Comparison of ENCODE assay signal across 24 cellular contexts in the genomic region with DNA sequence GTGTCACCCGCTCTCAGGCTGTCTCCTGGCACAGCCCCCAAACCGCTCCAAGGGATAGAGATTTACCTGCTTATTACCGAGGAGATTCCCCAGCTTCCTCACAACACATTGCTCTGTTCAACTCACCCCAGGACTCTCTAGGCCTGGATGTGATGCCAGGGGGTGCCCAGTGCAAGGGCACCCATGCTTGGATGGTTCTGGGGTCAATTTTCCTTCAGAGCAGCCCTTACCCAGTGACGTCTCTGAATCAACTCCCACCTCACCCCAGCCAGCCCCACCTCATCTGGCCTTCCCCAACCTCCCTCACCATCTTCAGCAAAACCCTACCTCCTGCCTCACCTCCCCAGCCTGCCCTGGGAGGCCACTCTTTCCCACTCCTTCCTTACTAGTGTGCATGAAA.
"Had no signal": no experiment of that assay in that cellular context is flagged by ENCODE, and none has a peak within 500 bp of the region (broad histone marks: within the 10 kb centered on the region; RNA-seq: fewer than 3 reads in every experiment).

No MANE protein-coding gene starts in this region.

- H3K36me3 Mint-ChIP-seq: stimulated activated effector memory CD8-positive, alpha-beta T cell treated with anti-CD3 and anti-CD28 coated beads, Interleukin-12 subunit alpha, Interleukin-12 subunit beta, amount 100 ng/mL, for 72 hours; stimulated activated memory B cell treated with anti-CD40 and anti-IgM and Interleukin-4, amounts not matched to agents 10 μg/mL and 1 μg/mL and 100 μg/mL, for 72 hours; stimulated activated naive B cell treated with anti-CD40 and anti-IgM and Interleukin-4, amounts not matched to agents 10 μg/mL and 1 μg/mL and 100 μg/mL, for 72 hours; type B pancreatic cell had no signal

- H3K27ac Mint-ChIP-seq: stimulated activated effector memory CD8-positive, alpha-beta T cell treated with anti-CD3 and anti-CD28 coated beads, Interleukin-12 subunit alpha, Interleukin-12 subunit beta, amount 100 ng/mL, for 72 hours; stimulated activated memory B cell treated with anti-CD40 and anti-IgM and Interleukin-4, amounts not matched to agents 10 μg/mL and 1 μg/mL and 100 μg/mL, for 72 hours; stimulated activated naive B cell treated with anti-CD40 and anti-IgM and Interleukin-4, amounts not matched to agents 10 μg/mL and 1 μg/mL and 100 μg/mL, for 72 hours; stimulated activated naive CD8-positive, alpha-beta T cell treated with anti-CD3 and anti-CD28 coated beads, Interleukin-15, amount 100 ng/mL, for 72 hours; stimulated activated naive CD8-positive, alpha-beta T cell treated with anti-CD3 and anti-CD28 coated beads, Interleukin-15, Interleukin-2, amounts not matched to agents 100 ng/mL and 50 ng/mL, for 24 hours; type B pancreatic cell had no signal

- H3K4me1 Mint-ChIP-seq: stimulated activated effector memory CD8-positive, alpha-beta T cell treated with anti-CD3 and anti-CD28 coated beads, Interleukin-12 subunit alpha, Interleukin-12 subunit beta, amount 100 ng/mL, for 72 hours; stimulated activated memory B cell treated with anti-CD40 and anti-IgM and Interleukin-4, amounts not matched to agents 10 μg/mL and 1 μg/mL and 100 μg/mL, for 72 hours; stimulated activated naive B cell treated with anti-CD40 and anti-IgM and Interleukin-4, amounts not matched to agents 10 μg/mL and 1 μg/mL and 100 μg/mL, for 72 hours; stimulated activated naive CD8-positive, alpha-beta T cell treated with anti-CD3 and anti-CD28 coated beads, Interleukin-15, amount 100 ng/mL, for 72 hours had no signal

- H3K27me3 Mint-ChIP-seq: stimulated activated memory B cell treated with anti-CD40 and anti-IgM and Interleukin-4, amounts not matched to agents 10 μg/mL and 1 μg/mL and 100 μg/mL, for 72 hours; stimulated activated naive B cell treated with anti-CD40 and anti-IgM and Interleukin-4, amounts not matched to agents 10 μg/mL and 1 μg/mL and 100 μg/mL, for 72 hours; stimulated activated naive CD8-positive, alpha-beta T cell treated with anti-CD3 and anti-CD28 coated beads, Interleukin-15, amount 100 ng/mL, for 72 hours; stimulated activated naive CD8-positive, alpha-beta T cell treated with anti-CD3 and anti-CD28 coated beads, Interleukin-15, Interleukin-2, amounts not matched to agents 100 ng/mL and 50 ng/mL, for 24 hours; type B pancreatic cell had no signal

- ATAC-seq: stimulated activated effector memory CD8-positive, alpha-beta T cell treated with anti-CD3 and anti-CD28 coated beads, Interleukin-12 subunit alpha, Interleukin-12 subunit beta, amount 100 ng/mL, for 72 hours; stimulated activated memory B cell treated with anti-CD40 and anti-IgM and Interleukin-4, amounts not matched to agents 10 μg/mL and 1 μg/mL and 100 μg/mL, for 72 hours; stimulated activated naive B cell treated with anti-CD40 and anti-IgM and Interleukin-4, amounts not matched to agents 10 μg/mL and 1 μg/mL and 100 μg/mL, for 72 hours; stimulated activated naive CD8-positive, alpha-beta T cell treated with anti-CD3 and anti-CD28 coated beads, Interleukin-15, amount 100 ng/mL, for 72 hours; stimulated activated naive CD8-positive, alpha-beta T cell treated with anti-CD3 and anti-CD28 coated beads, Interleukin-15, Interleukin-2, amounts not matched to agents 100 U/mL and 50 U/mL, for 24 hours; upper lobe of right lung had no signal

- H3K4me3 Mint-ChIP-seq: stimulated activated effector memory CD8-positive, alpha-beta T cell treated with anti-CD3 and anti-CD28 coated beads, Interleukin-12 subunit alpha, Interleukin-12 subunit beta, amount 100 ng/mL, for 72 hours; stimulated activated memory B cell treated with anti-CD40 and anti-IgM and Interleukin-4, amounts not matched to agents 10 μg/mL and 1 μg/mL and 100 μg/mL, for 72 hours; stimulated activated naive B cell treated with anti-CD40 and anti-IgM and Interleukin-4, amounts not matched to agents 10 μg/mL and 1 μg/mL and 100 μg/mL, for 72 hours; stimulated activated naive CD8-positive, alpha-beta T cell treated with anti-CD3 and anti-CD28 coated beads, Interleukin-15, amount 100 ng/mL, for 72 hours; stimulated activated naive CD8-positive, alpha-beta T cell treated with anti-CD3 and anti-CD28 coated beads, Interleukin-15, Interleukin-2, amounts not matched to agents 100 ng/mL and 50 ng/mL, for 24 hours; type B pancreatic cell had no signal

- DNase-seq: stimulated activated CD4-positive, alpha-beta T cell treated with anti-CD3 and anti-CD28 coated beads, Interleukin-2, amount 100 ng/mL, for 48 hours; stimulated activated CD4-positive, alpha-beta T cell treated with anti-CD3 and anti-CD28 coated beads, Interleukin-4, amount 100 ng/mL, for 1 hour; stimulated activated CD4-positive, alpha-beta T cell treated with anti-CD3 and anti-CD28 coated beads, Interleukin-4, amount 100 ng/mL, for 24 hours; stimulated activated CD4-positive, alpha-beta T cell treated with anti-CD3 and anti-CD28 coated beads, Interleukin-4, amount 100 ng/mL, for 4 hours; stimulated activated CD8-positive, alpha-beta memory T cell treated with anti-CD3 and anti-CD28 coated beads, Interleukin-4, amount 100 ng/mL, for 48 hours; stimulated activated naive B cell treated with anti-CD40 and anti-IgM and Interleukin-4, amounts not matched to agents 10 μg/mL and 1 μg/mL and 100 μg/mL, for 72 hours; stimulated activated naive CD4-positive, alpha-beta T cell; stimulated activated naive CD4-positive, alpha-beta T cell treated with Interleukin-2 at 50 U/mL for 16 hours; stimulated activated naive CD8-positive, alpha-beta T cell treated with anti-CD3 and anti-CD28 coated beads, Interleukin-15, amount 100 ng/mL, for 72 hours; stimulated activated naive CD8-positive, alpha-beta T cell treated with anti-CD3 and anti-CD28 coated beads, Interleukin-15, Interleukin-2, amounts not matched to agents 100 U/mL and 50 U/mL, for 24 hours; stomach; substantia nigra; testis; thyroid gland; tibial artery; transverse colon; trophoblast cell; upper lobe of left lung; upper lobe of right lung; uterus had no signal
